Comparison of ENCODE assay signal across 8 cellular contexts in the genomic region with DNA sequence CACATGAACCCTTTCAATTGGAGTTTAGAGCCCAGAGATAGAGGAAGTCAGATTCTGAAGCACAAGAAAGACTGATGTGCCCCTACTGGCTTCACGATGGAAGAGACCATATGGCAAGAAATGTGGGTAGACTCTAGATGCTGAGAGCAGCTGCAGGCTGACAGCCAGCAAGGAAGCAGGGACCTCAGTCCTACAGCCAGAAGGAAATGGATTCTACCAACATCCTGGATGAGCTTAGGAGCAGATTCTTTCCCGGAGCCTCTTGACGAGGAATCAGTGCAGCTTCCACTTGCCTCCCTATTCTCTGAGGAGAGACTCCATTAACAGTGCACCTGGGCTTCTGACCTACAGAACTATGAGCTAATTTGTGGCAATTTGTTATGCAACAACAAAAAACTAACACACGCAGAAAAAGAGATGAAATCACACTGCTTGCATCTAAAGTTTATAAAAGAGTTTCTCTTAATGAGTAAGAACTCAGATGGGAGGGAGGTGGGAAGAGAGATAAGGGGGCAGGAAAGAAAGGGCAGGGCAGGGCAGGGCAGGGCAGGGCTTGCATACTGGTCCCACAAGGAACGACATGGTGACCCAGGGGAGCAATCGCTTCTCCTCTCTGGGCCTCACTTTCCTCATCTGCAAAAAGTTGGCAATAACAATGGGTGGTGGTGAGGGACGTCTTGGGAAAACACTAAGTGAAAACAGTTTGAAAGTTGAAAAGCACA.
DNase-seq lines count a peak whose midpoint lies in the region; ATAC-seq and TF ChIP-seq lines count a peak whose summit lies in the region.

No MANE protein-coding gene starts in this region.

- POLR2A ChIA-PET in PC-3 (lab: Charles Lee; ENCODE audit: unreplicated experiment), result no interaction called here

- H3K9me2 ChIP-seq in PC-3 (replicated peaks; ENCODE audit: low read length), result no peaks in the 10 kb centered on the region

- no peaks in the 10 kb centered on the region for H4K20me1 ChIP-seq in PC-3 (ENCODE audit: low read length)

- no peak overlapping the region for H3K4me2 ChIP-seq in PC-3 (ENCODE audit: low read length)

- H2AFZ ChIP-seq in PC-3 (ENCODE audit: low read length), result no peak overlapping the region

- H3K4me1 ChIP-seq in PC-3 (ENCODE audit: insufficient read depth, low read length), result no peaks in the 10 kb centered on the region

- H3F3A ChIP-seq in PC-3 (ENCODE audit: low read length, unreplicated experiment), result no peaks in the 10 kb centered on the region

- peak; percentile 57 for DNase-seq in ELF-1 (ENCODE audit: low read depth, low spot score)
- DNase-seq in SK-N-DZ (ENCODE audit: low spot score), result peak; percentile 59
- DNase-seq in iris pigment epithelial cell (ENCODE audit: low read depth), result peak; percentile 49
- DNase-seq in PC-3, result no peak
- no peak for DNase-seq in omental fat pad (ENCODE audit: low spot score)
- no peak for DNase-seq in T-helper 9 cell

- no peak overlapping the region for H3K4me3 ChIP-seq in PC-3 (ENCODE audit: low read length)

- CTCF ChIA-PET in PC-3 (lab: Charles Lee), result no interaction called here

- no peaks in the 10 kb centered on the region for H3K27me3 ChIP-seq in PC-3 (ENCODE audit: low read length)

- no peaks in the 10 kb centered on the region for H3K9me3 ChIP-seq in PC-3 (ENCODE audit: low read length)

- H3K79me2 ChIP-seq in PC-3 (ENCODE audit: low read length), result no peaks in the 10 kb centered on the region

- BruUV-seq in PC-3 (replicated peaks; lab: Mats Ljungman, UMichigan), result no TSS peak

- no peak for ATAC-seq in PC-3
- ATAC-seq in omental fat pad (ENCODE audit: low FRiP score), result no peak
- ATAC-seq in HG03097 (IDR thresholded peaks at IDR 0.05; ENCODE audit: low FRiP score, unreplicated experiment), result no peak

- TF ChIP-seq CTCF in 22Rv1 (IDR thresholded peaks at IDR 0.05) (no peak), PC-3 (conservative IDR thresholded peaks at IDR 0.05; ENCODE audit: low read depth, low read length) (no peak), omental fat pad (IDR thresholded peaks at IDR 0.05) (no peak)

- peak overlapping the region; percentile 73 for H3K27ac ChIP-seq in 22Rv1
- no peak overlapping the region for H3K27ac ChIP-seq in PC-3 (ENCODE audit: low read length)

- intact Hi-C loops in PC-3 (cut with micrococcal nuclease), result no loop called here

- no peaks in the 10 kb centered on the region for H3K36me3 ChIP-seq in PC-3 (ENCODE audit: low read depth, low read length)

- no peak overlapping the region for H3K9ac ChIP-seq in PC-3 (ENCODE audit: low read length)

Comparison
In these comparisons a context has a peak if more than half of its experiments do, and no peak if none do; other contexts are left out.
1. DNase-seq: peak in ELF-1 (single experiment), SK-N-DZ (single experiment) and iris pigment epithelial cell (single experiment); none in PC-3 (single experiment), omental fat pad (single experiment) and T-helper 9 cell (single experiment).